18 cellular contexts compared by ENCODE assay signal in the genomic region with DNA sequence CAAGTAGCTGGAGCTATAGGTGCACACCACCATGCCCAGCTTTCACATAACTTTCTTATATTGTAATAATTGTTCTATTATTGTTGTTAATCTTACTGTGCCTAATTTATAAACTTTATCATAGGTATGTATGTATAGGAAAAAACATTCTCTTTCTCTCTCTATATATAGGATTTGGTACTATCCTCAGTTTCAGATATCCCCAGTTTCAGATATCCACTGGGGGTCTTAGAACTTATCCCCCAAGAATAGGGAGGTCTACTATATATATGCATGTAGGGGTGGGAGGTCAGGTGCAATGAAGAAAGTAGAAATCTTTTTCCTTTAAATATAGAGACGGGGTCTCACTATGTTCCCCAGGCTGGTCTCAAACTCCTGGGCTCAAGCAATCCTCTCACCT.
"Had no signal": no experiment of that assay in that cellular context is flagged by ENCODE, and none has a peak within 500 bp of the region (broad histone marks: within the 10 kb centered on the region; RNA-seq: fewer than 3 reads in every experiment).

No MANE protein-coding gene starts in this region.

- ATAC-seq: Panc1 had no signal

- H3K9me3 ChIP-seq: SK-N-SH had no signal

- H3K4me2 ChIP-seq: SK-N-SH had no signal

- H3K9ac ChIP-seq: SK-N-SH had no signal

- DNase-seq: KBM-7, MV-4-11, NCI-H1048, NCI-H1105, NCI-H1417, NCI-H1436 treated with DMSO at 0.1 percent for 48 hours, NCI-H1694, NCI-H187 treated with DMSO at 0.1 percent for 48 hours, NCI-H2029 treated with DMSO at 0.1 percent for 48 hours, NCI-H2107, NCI-H2227 treated with DMSO at 0.1 percent for 48 hours, NCI-H524, NCI-H526 treated with DMSO at 0.1 percent for 48 hours, NCI-H748 treated with DMSO at 0.1 percent for 48 hours, SHP77, SK-N-SH had no signal

- H3K27ac ChIP-seq: RWPE1 had no signal

- H3K9me2 ChIP-seq: SK-N-SH had no signal
